In genomic region chr1:109395602-109396512, GRCh38 we compare ENCODE assay signal across 1 cellular context.
TF ChIP-seq lines count a peak whose summit lies in the region.

No MANE protein-coding gene starts in this region.

TF ChIP-seq in SK-N-SH treated with all-trans-retinoic acid at 6 μM for 48 hours, 23 proteins besides CTCF, POLR2A, EP300 and RAD21 (continued from another document):
- no peak for TF ChIP-seq CSDC2 (CRISPR knock-in tag; IDR thresholded peaks at IDR 0.05)
- no peak for TF ChIP-seq ARNTL (CRISPR knock-in tag; IDR thresholded peaks at IDR 0.05; ENCODE audit: borderline replicate concordance, low read depth)
